1 cellular context compared by ENCODE assay signal in the genomic region with DNA sequence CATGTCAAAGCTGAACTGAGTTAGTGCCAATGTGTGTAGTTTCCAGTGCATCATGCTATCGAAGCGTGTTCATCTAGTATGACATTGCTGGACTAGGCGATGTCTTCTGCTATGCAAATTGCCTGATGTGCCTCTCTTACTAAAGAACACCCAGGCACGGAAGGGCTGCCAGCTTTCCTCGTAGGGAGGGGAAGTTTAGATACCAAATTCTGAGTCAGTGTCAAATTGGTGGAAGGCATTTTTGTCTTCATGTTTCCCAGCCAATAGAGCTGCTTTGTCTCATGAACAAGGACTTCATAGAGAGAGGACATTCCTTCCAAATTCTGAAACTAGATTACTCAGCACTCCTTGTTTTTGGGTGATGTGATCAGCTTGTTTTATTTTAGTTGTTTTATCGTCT.
TF ChIP-seq lines count a peak whose summit lies in the region.

No MANE protein-coding gene starts in this region.

TF ChIP-seq in HepG2, 621 proteins besides CTCF, POLR2A, EP300 and RAD21 (continued from another document):
- TF ChIP-seq, protein P1, sequence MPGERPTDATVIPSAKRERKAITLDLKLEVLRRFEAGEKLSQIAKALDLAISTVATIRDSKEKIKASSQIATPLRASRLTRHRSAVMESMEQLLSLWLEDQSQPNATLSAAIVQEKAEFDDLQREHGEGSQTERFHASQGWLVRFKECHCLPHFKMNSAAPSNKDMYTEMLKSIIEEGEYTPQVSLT (CRISPR knock-in tag; IDR thresholded peaks at IDR 0.05; ENCODE audit: borderline replicate concordance, low read depth): no peak
